9 cellular contexts compared by ENCODE assay signal in genomic region chr14:61860294-61860918, GRCh38. TPM values are rescaled to one million over a fixed set of nuclear protein-coding genes. Genes with fewer than 3 reads are reported as not detected.
DNase-seq lines count a peak whose midpoint lies in the region; ATAC-seq, FAIRE-seq and TF ChIP-seq lines count a peak whose summit lies in the region.
"Had no signal": no experiment of that assay in that cellular context is flagged by ENCODE, and none has a peak within 500 bp of the region (broad histone marks: within the 10 kb centered on the region; RNA-seq: fewer than 3 reads in every experiment).

No MANE protein-coding gene starts in this region.

- H3K9me3 ChIP-seq in keratinocyte (ENCODE audit: control insufficient read depth, low read depth, low read length): no peaks in the 10 kb centered on the region

- ATAC-seq in GM21717 (IDR thresholded peaks at IDR 0.05; ENCODE audit: unreplicated experiment): peak; percentile 95

- no peaks in the 10 kb centered on the region for H4K20me1 ChIP-seq in keratinocyte (ENCODE audit: control insufficient read depth, extremely low read depth, insufficient read depth, low read length)
- H4K20me1 ChIP-seq: BLaER1 had no signal

- dilution Hi-C loops in keratinocyte (cut with MboI; ENCODE audit: extremely low pct_ligation_motif_present, low sequenced_read_pairs): no loop called here

- no peaks in the 10 kb centered on the region for H3K9me1 ChIP-seq in keratinocyte (ENCODE audit: control insufficient read depth, extremely low read depth, insufficient read depth, low read length)

- H3K27me3 ChIP-seq in keratinocyte (ENCODE audit: control insufficient read depth, extremely low read depth, insufficient read depth, low read length): peaks cover 5% of the 10 kb centered on the region
- H3K27me3 ChIP-seq: BLaER1 had no signal

- peak; percentile 64 to 85 (median 82) for TF ChIP-seq CTCF in keratinocyte (optimal IDR thresholded peaks at IDR 0.05 in 1 of 3, IDR thresholded peaks at IDR 0.05 in 1 of 3, conservative IDR thresholded peaks at IDR 0.05 in 1 of 3; ENCODE audit: extremely low read depth in 1 of 3, insufficient read depth in 2 of 3, low read length in 3 of 3)

- H2AFZ ChIP-seq in keratinocyte (ENCODE audit: control insufficient read depth, low read length): no peak overlapping the region

- H3K36me3 ChIP-seq in keratinocyte (ENCODE audit: control insufficient read depth in 2 of 2, extremely low read depth in 1 of 2, insufficient read depth in 2 of 2, low read length in 2 of 2): no peaks in the 10 kb centered on the region
- H3K36me3 ChIP-seq: BLaER1 had no signal

- no peak for TF ChIP-seq EP300 in Ishikawa (IDR thresholded peaks at IDR 0.05; ENCODE audit: borderline replicate concordance)

- peak; percentile 46 for TF ChIP-seq RAD21 in Ishikawa (IDR thresholded peaks at IDR 0.05; ENCODE audit: low read depth)

- FAIRE-seq in keratinocyte (lab: Jason Lieb, UNC): peak; percentile 20

- no peak overlapping the region for H3K4me3 ChIP-seq in keratinocyte (ENCODE audit: control insufficient read depth in 2 of 3, extremely low read depth in 1 of 3, insufficient read depth in 2 of 3, low read depth in 1 of 3, low read length in 3 of 3)
- H3K4me3 ChIP-seq: BLaER1 had no signal

- no peak overlapping the region for H3K9ac ChIP-seq in keratinocyte (ENCODE audit: control insufficient read depth, extremely low read depth, insufficient read depth, low read length)
- H3K9ac ChIP-seq: BLaER1 had no signal

- no peak overlapping the region for H3K27ac ChIP-seq in keratinocyte (ENCODE audit: control insufficient read depth, insufficient read depth, low read length)
- H3K27ac ChIP-seq: BLaER1 had no signal

- no peaks in the 10 kb centered on the region for H3K4me1 ChIP-seq in keratinocyte (ENCODE audit: control insufficient read depth, extremely low read depth, insufficient read depth, low read length)
- H3K4me1 ChIP-seq: BLaER1 had no signal

- DNase-seq in DMS79 treated with DMSO at 0.1 percent for 48 hours (lab: John Stamatoyannopoulos, UW) (peak; percentile 29), DMS79 (lab: John Stamatoyannopoulos, UW) (no peak), T-helper 1 cell (peak in 4 of 5 donors; percentile 5 to 42 (median 26)), amniotic epithelial cell (ENCODE audit: low read depth) (peak; percentile 36), keratinocyte (ENCODE audit: low read depth, low spot score) (no peak)
- peak; percentile 27 to 31 for DNase-seq in stimulated activated CD8-positive, alpha-beta memory T cell treated with anti-CD3 and anti-CD28 coated beads, Interleukin-15, amount 100 ng/mL, for 48 hours (ENCODE audit: low read depth in 2 of 2)

- H3K79me2 ChIP-seq in keratinocyte (ENCODE audit: control insufficient read depth, insufficient read depth, low read length): no peaks in the 10 kb centered on the region

- no peak overlapping the region for H3K4me2 ChIP-seq in keratinocyte (ENCODE audit: control insufficient read depth, extremely low read depth, insufficient read depth, low read depth, low read length)
- H3K4me2 ChIP-seq: BLaER1 had no signal

TF ChIP-seq in Ishikawa, 13 proteins besides CTCF, POLR2A, EP300 and RAD21:
- TF ChIP-seq TCF12 (IDR thresholded peaks at IDR 0.05; ENCODE audit: low read depth): no peak
- TF ChIP-seq ZBTB7A (IDR thresholded peaks at IDR 0.05; ENCODE audit: low read depth): no peak
- TF ChIP-seq TEAD4 (IDR thresholded peaks at IDR 0.05): no peak
- no peak for TF ChIP-seq MAX (IDR thresholded peaks at IDR 0.05)
- TF ChIP-seq EGR1 (IDR thresholded peaks at IDR 0.05): no peak
- no peak for TF ChIP-seq CREB1 (IDR thresholded peaks at IDR 0.05; ENCODE audit: low read depth)
- no peak for TF ChIP-seq FOXM1 (IDR thresholded peaks at IDR 0.05; ENCODE audit: borderline replicate concordance, low read depth)
- no peak for TF ChIP-seq YY1 (IDR thresholded peaks at IDR 0.05; ENCODE audit: low read depth)
- no peak for TF ChIP-seq TAF1 (IDR thresholded peaks at IDR 0.05; ENCODE audit: low read depth)
- TF ChIP-seq REST (IDR thresholded peaks at IDR 0.05; ENCODE audit: low read depth): no peak
- TF ChIP-seq USF1 (IDR thresholded peaks at IDR 0.05): no peak
- no peak for TF ChIP-seq NFIC (IDR thresholded peaks at IDR 0.05)
- TF ChIP-seq CEBPB (IDR thresholded peaks at IDR 0.05): no peak

RNA-seq across cellular contexts. Expression of gene SYT16, which starts 47.9 kb away (rescaled TPM):
- 0.64 to 1.00 TPM (median 0.93 TPM) in 3 replicates for polyA plus RNA-seq in keratinocyte
- polyA plus RNA-seq in keratinocyte (2011; ENCODE audit: low read depth): not detected
- 0.18 and 0.46 TPM in 2 replicates for polyA plus RNA-seq in keratinocyte (2011; cell fraction: cytosol; rRNA removed)
- polyA plus RNA-seq in keratinocyte (2011; cell fraction: nucleus; rRNA removed): 0.87 and 1.5 TPM in 2 replicates
- 0.08 and 0.88 TPM in 2 replicates for polyA plus RNA-seq in keratinocyte (2012; ENCODE audit: low replicate concordance)
- 1.9 to 5.9 TPM (median 5.6 TPM) in 3 replicates for polyA minus RNA-seq in keratinocyte
- polyA minus RNA-seq in keratinocyte (2011; cell fraction: cytosol; rRNA and poly(A)+ RNA removed): 2.3 TPM
- polyA minus RNA-seq in keratinocyte (2011; cell fraction: nucleus; rRNA and poly(A)+ RNA removed): 2.5 and 7.3 TPM in 2 replicates

Comparison
In these comparisons a context has a peak if more than half of its experiments do, and no peak if none do; other contexts are left out.
1. DNase-seq: peak in DMS79 treated with DMSO at 0.1 percent for 48 hours (single experiment), T-helper 1 cell (4 of 5), amniotic epithelial cell (single experiment) and stimulated activated CD8-positive, alpha-beta memory T cell treated with anti-CD3 and anti-CD28 coated beads, Interleukin-15, amount 100 ng/mL, for 48 hours (2 of 2); none in DMS79 (single experiment) and keratinocyte (single experiment).